In genomic region chr10:93032809-93033137, GRCh38 we compare ENCODE assay signal across 16 cellular contexts. TPM values are rescaled to one million over a fixed set of nuclear protein-coding genes. Genes with fewer than 3 reads are reported as not detected.
"Had no signal": no experiment of that assay in that cellular context is flagged by ENCODE, and none has a peak within 500 bp of the region (broad histone marks: within the 10 kb centered on the region; RNA-seq: fewer than 3 reads in every experiment).

No MANE protein-coding gene starts in this region.

- H3K4me3 ChIP-seq: dorsolateral prefrontal cortex, left ventricle myocardium inferior, skin epidermis had no signal

- H3K27ac ChIP-seq: left ventricle myocardium inferior, skin epidermis had no signal

- H3K4me3 Mint-ChIP-seq: activated CD4-positive, alpha-beta T cell treated with anti-CD3 and anti-CD28 coated beads, Interleukin-2, amount 10 ng/mL, durations not matched to agents 7 days and 5 days; memory B cell; nephron; T-helper 2 cell treated with Interferon-gamma antibody and Interleukin-4, amounts not matched to agents 5 μg/mL and 100 μg/mL, for 36 hours had no signal

- H3K27ac Mint-ChIP-seq: activated CD4-positive, alpha-beta T cell treated with anti-CD3 and anti-CD28 coated beads, Interleukin-2, amount 10 ng/mL, durations not matched to agents 7 days and 5 days; memory B cell; nephron; T-helper 2 cell treated with Interferon-gamma antibody and Interleukin-4, amounts not matched to agents 5 μg/mL and 100 μg/mL, for 36 hours had no signal

- H3K27me3 ChIP-seq: dorsolateral prefrontal cortex had no signal

- H3K4me1 Mint-ChIP-seq: activated CD4-positive, alpha-beta T cell treated with anti-CD3 and anti-CD28 coated beads, Interleukin-2, amount 10 ng/mL, durations not matched to agents 7 days and 5 days; memory B cell had no signal

- H3K27me3 Mint-ChIP-seq: activated CD4-positive, alpha-beta T cell treated with anti-CD3 and anti-CD28 coated beads, Interleukin-2, amount 10 ng/mL, durations not matched to agents 7 days and 5 days; memory B cell had no signal

- H3K9me3 Mint-ChIP-seq: activated CD4-positive, alpha-beta T cell treated with anti-CD3 and anti-CD28 coated beads, Interleukin-2, amount 10 ng/mL, durations not matched to agents 7 days and 5 days; memory B cell; nephron; T-helper 2 cell treated with Interferon-gamma antibody and Interleukin-4, amounts not matched to agents 5 μg/mL and 100 μg/mL, for 36 hours had no signal

- DNase-seq: activated CD4-positive, alpha-beta T cell treated with anti-CD3 and anti-CD28 coated beads, Interleukin-2, amount 10 ng/mL, durations not matched to agents 7 days and 5 days; activated naive CD4-positive, alpha-beta T cell; activated T-cell treated with anti-CD3 and anti-CD28 coated beads for 4 hours; dorsolateral prefrontal cortex; erythroblast; left ventricle myocardium inferior; occipital lobe; stimulated activated CD4-positive, alpha-beta T cell treated with anti-CD3 and anti-CD28 coated beads, Interleukin-4, amount 100 ng/mL, for 24 hours; stimulated activated naive CD4-positive, alpha-beta T cell treated with Interleukin-2 at 50 U/mL for 16 hours; substantia nigra had no signal

RNA-seq across cellular contexts. Expression of gene CYP26C1, which starts 27.8 kb away (rescaled TPM):
- total RNA-seq: left ventricle myocardium inferior had no signal
- polyA plus RNA-seq: keratinocyte had no signal

RNA-seq across cellular contexts. Expression of gene CYP26A1, which starts 40.9 kb away (rescaled TPM):
- total RNA-seq: activated CD4-positive, alpha-beta T cell treated with anti-CD3 and anti-CD28 coated beads, Interleukin-2, amount 10 ng/mL, durations not matched to agents 7 days and 5 days; left ventricle myocardium inferior; posterior vena cava had no signal
- polyA plus RNA-seq: keratinocyte had no signal
